Comparison of ENCODE assay signal across 13 cellular contexts in the genomic region with DNA sequence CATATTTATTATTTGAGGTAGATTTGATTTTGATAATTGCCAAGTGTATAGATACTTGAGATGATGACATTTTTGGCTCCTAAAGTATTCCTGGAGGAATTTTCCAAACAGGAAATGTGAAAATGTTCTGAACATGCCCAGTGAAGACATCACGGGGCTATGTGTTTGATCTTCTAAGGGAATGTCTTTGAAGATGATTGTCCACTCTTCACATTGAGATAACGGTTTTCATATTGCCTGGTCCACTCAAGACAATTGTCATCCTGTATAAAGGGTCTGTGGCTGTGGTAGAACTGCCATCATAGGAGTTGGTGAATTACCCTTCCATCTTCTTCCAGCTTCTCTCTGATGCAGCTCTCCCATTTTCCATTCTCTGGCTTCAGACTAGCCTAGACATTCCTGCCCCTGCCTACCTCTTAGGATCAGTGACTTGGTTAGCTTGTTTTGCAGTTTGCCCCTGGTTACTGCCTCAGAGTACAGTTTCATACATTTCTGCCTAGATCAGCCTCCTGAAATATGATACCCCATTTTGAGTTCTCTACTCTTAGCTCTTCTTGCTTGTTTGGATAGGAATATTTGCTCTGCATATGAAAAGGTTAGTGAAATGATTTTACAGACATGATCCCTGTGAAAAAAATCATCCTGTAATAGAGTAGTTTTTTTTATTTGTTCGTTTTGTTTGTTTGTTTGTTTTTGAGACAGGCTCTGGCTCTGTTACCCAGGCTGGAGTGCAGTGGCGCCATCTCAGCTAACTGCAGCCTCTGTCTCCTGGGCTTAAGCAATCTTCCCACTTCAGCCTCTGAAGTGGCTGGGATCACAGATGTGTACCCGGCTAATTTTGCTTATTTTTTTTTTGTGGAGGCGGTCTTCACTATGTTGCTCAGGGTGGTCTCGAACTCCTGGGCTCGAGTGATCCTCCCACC.
DNase-seq lines count a peak whose midpoint lies in the region; ATAC-seq and TF ChIP-seq lines count a peak whose summit lies in the region.
"Had no signal": no experiment of that assay in that cellular context is flagged by ENCODE, and none has a peak within 500 bp of the region (broad histone marks: within the 10 kb centered on the region; RNA-seq: fewer than 3 reads in every experiment).

No MANE protein-coding gene starts in this region.

- no peak overlapping the region for H3K4me2 ChIP-seq in OCI-LY7 (ENCODE audit: low read length)

- peaks cover 67% of the 10 kb centered on the region for H3K79me2 ChIP-seq in OCI-LY7 (ENCODE audit: insufficient read depth, low read depth, low read length)

- DNase-seq in CD8-positive, alpha-beta memory T cell, result no peak
- DNase-seq in OCI-LY7 (ENCODE audit: low spot score) (no peak), left kidney (ENCODE audit: low read depth, low spot score) (peak; percentile 44), pons (ENCODE audit: low spot score) (no peak), A673 (ENCODE audit: low spot score) (no peak)
- DNase-seq: left cardiac atrium, SW 1271 had no signal

- intact Hi-C loops in OCI-LY7 (cut with micrococcal nuclease; ENCODE audit: unreplicated experiment), result no loop called here
- intact Hi-C loops in A673 (cut with micrococcal nuclease; ENCODE audit: unreplicated experiment), result no loop called here

- ATAC-seq in GM18870 (IDR thresholded peaks at IDR 0.05; ENCODE audit: unreplicated experiment), result no peak
- ATAC-seq: left cardiac atrium, sciatic nerve had no signal

- H3K9me3 Mint-ChIP-seq in CD8-positive, alpha-beta memory T cell, result no peaks in the 10 kb centered on the region
- H3K9me3 Mint-ChIP-seq: activated T-helper 2 cell treated with anti-CD3 and anti-CD28 coated beads, Interferon-gamma antibody, Interleukin-2, Interleukin-4, amounts not matched to agents 10 μg/mL and 5 μg/mL and 100 μg/mL, durations not matched to agents 14 hours and 24 hours and 36 hours; nephron had no signal

- no peaks in the 10 kb centered on the region for H4K20me1 ChIP-seq in OCI-LY7 (ENCODE audit: insufficient read depth, low read length)

- peaks cover 65% of the 10 kb centered on the region for H3K36me3 ChIP-seq in CD8-positive, alpha-beta memory T cell (ENCODE audit: insufficient read depth, low read length)
- H3K36me3 ChIP-seq in HEK293 (ENCODE audit: control insufficient read depth in 2 of 2, insufficient read depth in 1 of 2, low read length in 2 of 2), result no peaks in the 10 kb centered on the region
- peaks cover 97% of the 10 kb centered on the region for H3K36me3 ChIP-seq in OCI-LY7 (ENCODE audit: insufficient read depth, low read length)
- H3K36me3 ChIP-seq in A673 (ENCODE audit: insufficient read depth, low read length, poor library complexity, severe bottlenecking), result no peaks in the 10 kb centered on the region
- H3K36me3 ChIP-seq: breast epithelium had no signal

- POLR2A ChIA-PET in CD8-positive, alpha-beta memory T cell (lab: Charles Lee), result no interaction called here
- POLR2A ChIA-PET in HEK293 (lab: Yijun Ruan, JAX) (no interaction called here), OCI-LY7 (lab: Charles Lee) (interaction anchor here (0.7 to 1.8 kb wide), 6 partner anchors 27 to 1126 kb away, joined by 3 to 6 read pairs (median 3); no protein-coding TSS in a partner anchor), A673 (lab: Charles Lee; ENCODE audit: low non-redundant PET) (no interaction called here)

- H3K4me3 Mint-ChIP-seq in CD8-positive, alpha-beta memory T cell, result no peak overlapping the region
- H3K4me3 Mint-ChIP-seq: nephron had no signal

- H3K36me3 Mint-ChIP-seq in CD8-positive, alpha-beta memory T cell, result peaks cover 2 to 93% (median 30%) of the 10 kb centered on the region in 3 donors

- H2AFZ ChIP-seq in OCI-LY7 (ENCODE audit: low read length), result no peak overlapping the region

- CTCF ChIA-PET in CD8-positive, alpha-beta memory T cell (lab: Charles Lee), result interaction anchor here (1.0 kb wide), 1 partner anchor 99 kb away, joined by 3 read pairs; no protein-coding TSS in a partner anchor
- CTCF ChIA-PET in HEK293 (lab: Yijun Ruan, JAX) (interaction anchor here (0.6 kb wide), 4 partner anchors 13 to 1387 kb away, joined by 3 to 7 read pairs (median 3); no protein-coding TSS in a partner anchor), OCI-LY7 (lab: Charles Lee; ENCODE audit: unreplicated experiment) (no interaction called here), A673 (lab: Charles Lee) (interaction anchor here (0.7 kb wide), 1 partner anchor 1527 kb away, joined by 3 read pairs; no protein-coding TSS in a partner anchor)

- H3K4me1 Mint-ChIP-seq in CD8-positive, alpha-beta memory T cell, result peaks cover 33 to 43% (median 37%) of the 10 kb centered on the region in 3 donors

- no peaks in the 10 kb centered on the region for H3K9me3 ChIP-seq in CD8-positive, alpha-beta memory T cell (ENCODE audit: low read length)
- no peaks in the 10 kb centered on the region for H3K9me3 ChIP-seq in HEK293 (ENCODE audit: control insufficient read depth, insufficient read depth, low read depth, low read length)
- H3K9me3 ChIP-seq in OCI-LY7 (ENCODE audit: low read length), result no peaks in the 10 kb centered on the region
- no peaks in the 10 kb centered on the region for H3K9me3 ChIP-seq in A673 (ENCODE audit: low read depth, low read length, poor library complexity, severe bottlenecking)
- H3K9me3 ChIP-seq: breast epithelium had no signal

- no peak overlapping the region for H3K4me3 ChIP-seq in CD8-positive, alpha-beta memory T cell (ENCODE audit: low read length)
- H3K4me3 ChIP-seq in HEK293 (ENCODE audit: low read depth, low read length) (no peak overlapping the region), OCI-LY7 (ENCODE audit: low read depth, low read length, poor library complexity, severe bottlenecking) (no peak overlapping the region), A673 (ENCODE audit: low read depth, low read length, poor library complexity, severe bottlenecking) (no peak overlapping the region)
- H3K4me3 ChIP-seq: breast epithelium had no signal

- TF ChIP-seq CTCF in HEK293 (tag by site-specific recombination; IDR thresholded peaks at IDR 0.05) (no peak), OCI-LY7 (conservative IDR thresholded peaks at IDR 0.05; ENCODE audit: low read length) (no peak), A673 (conservative IDR thresholded peaks at IDR 0.05; ENCODE audit: low read depth, low read length) (no peak)

- H3K27ac Mint-ChIP-seq in CD8-positive, alpha-beta memory T cell, result peak overlapping the region in 6 of 8 donors; percentile 24 to 80 (median 43)
- H3K27ac Mint-ChIP-seq: activated T-helper 2 cell treated with anti-CD3 and anti-CD28 coated beads, Interferon-gamma antibody, Interleukin-2, Interleukin-4, amounts not matched to agents 10 μg/mL and 5 μg/mL and 100 μg/mL, durations not matched to agents 14 hours and 24 hours and 36 hours; nephron had no signal

- BruUV-seq in OCI-LY7 (replicated peaks; lab: Mats Ljungman, UMichigan) (no TSS peak), A673 (replicated peaks; lab: Mats Ljungman, UMichigan) (no TSS peak)

- peaks cover 0 to 2% of the 10 kb centered on the region in 2 donors for H3K27me3 Mint-ChIP-seq in CD8-positive, alpha-beta memory T cell

- H3K27ac ChIP-seq in CD8-positive, alpha-beta memory T cell (ENCODE audit: low read depth, low read length), result no peak overlapping the region
- H3K27ac ChIP-seq in HEK293 (ENCODE audit: extremely low read depth, low read depth, low read length) (no peak overlapping the region), OCI-LY7 (ENCODE audit: low read depth, low read length, poor library complexity, severe bottlenecking) (peak overlapping the region; percentile 6), A673 (ENCODE audit: low read depth, low read length, poor library complexity, severe bottlenecking) (no peak overlapping the region)
- H3K27ac ChIP-seq: breast epithelium had no signal

- H3K27me3 ChIP-seq in CD8-positive, alpha-beta memory T cell (ENCODE audit: insufficient read depth, low read length, poor library complexity, severe bottlenecking), result no peaks in the 10 kb centered on the region
- peaks cover 19% of the 10 kb centered on the region for H3K27me3 ChIP-seq in A673 (replicated peaks; ENCODE audit: insufficient read depth, low read depth, low read length, poor library complexity)
- H3K27me3 ChIP-seq: breast epithelium had no signal

- H3K4me1 ChIP-seq in CD8-positive, alpha-beta memory T cell (ENCODE audit: insufficient read depth, low read length), result no peaks in the 10 kb centered on the region
- H3K4me1 ChIP-seq in HEK293 (ENCODE audit: control insufficient read depth, insufficient read depth, low read length) (no peaks in the 10 kb centered on the region), OCI-LY7 (ENCODE audit: insufficient read depth, low read length, poor library complexity, severe bottlenecking) (peaks cover 62% of the 10 kb centered on the region), A673 (ENCODE audit: insufficient read depth, low read length, poor library complexity, severe bottlenecking) (no peaks in the 10 kb centered on the region)
- H3K4me1 ChIP-seq: breast epithelium had no signal

- no peaks in the 10 kb centered on the region for H3K9me2 ChIP-seq in OCI-LY7 (ENCODE audit: insufficient read depth, low read length)

TF ChIP-seq in HEK293, 187 proteins besides CTCF, POLR2A, EP300 and RAD21 (continues in another document):
- TF ChIP-seq ZNF23 (tag by site-specific recombination; IDR thresholded peaks at IDR 0.05; ENCODE audit: borderline replicate concordance), result no peak
- TF ChIP-seq ZNF792 (tag by site-specific recombination; IDR thresholded peaks at IDR 0.05), result no peak
- TF ChIP-seq ZSCAN23 (tag by site-specific recombination; IDR thresholded peaks at IDR 0.05), result no peak
- no peak for TF ChIP-seq ZNF155 (tag by site-specific recombination; IDR thresholded peaks at IDR 0.05)
- no peak for TF ChIP-seq ZNF777 (tag by site-specific recombination; IDR thresholded peaks at IDR 0.05; ENCODE audit: borderline replicate concordance)
- no peak for TF ChIP-seq TRIM28 (IDR thresholded peaks at IDR 0.05; ENCODE audit: borderline replicate concordance, low read length)
- TF ChIP-seq ZNF664 (tag by site-specific recombination; IDR thresholded peaks at IDR 0.05), result peak; percentile 41; the same call in 1 of the 2 replicates
- TF ChIP-seq ZNF140 (tag by site-specific recombination; IDR thresholded peaks at IDR 0.05), result no peak
- no peak for TF ChIP-seq GLI4 (tag by site-specific recombination; IDR thresholded peaks at IDR 0.05)
- no peak for TF ChIP-seq ZBTB8A (tag by site-specific recombination; IDR thresholded peaks at IDR 0.05)
- TF ChIP-seq, protein P1, sequence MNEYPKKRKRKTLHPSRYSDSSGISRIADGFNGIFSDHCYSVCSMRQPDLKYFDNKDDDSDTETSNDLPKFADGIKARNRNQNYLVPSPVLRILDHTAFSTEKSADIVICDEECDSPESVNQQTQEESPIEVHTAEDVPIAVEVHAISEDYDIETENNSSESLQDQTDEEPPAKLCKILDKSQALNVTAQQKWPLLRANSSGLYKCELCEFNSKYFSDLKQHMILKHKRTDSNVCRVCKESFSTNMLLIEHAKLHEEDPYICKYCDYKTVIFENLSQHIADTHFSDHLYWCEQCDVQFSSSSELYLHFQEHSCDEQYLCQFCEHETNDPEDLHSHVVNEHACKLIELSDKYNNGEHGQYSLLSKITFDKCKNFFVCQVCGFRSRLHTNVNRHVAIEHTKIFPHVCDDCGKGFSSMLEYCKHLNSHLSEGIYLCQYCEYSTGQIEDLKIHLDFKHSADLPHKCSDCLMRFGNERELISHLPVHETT (tag by site-specific recombination; IDR thresholded peaks at IDR 0.05), result no peak
- TF ChIP-seq ZNF501 (tag by site-specific recombination; IDR thresholded peaks at IDR 0.05), result no peak
